In genomic region chr16:68155425-68155824, GRCh38 we compare ENCODE assay signal across 24 cellular contexts.
DNase-seq lines count a peak whose midpoint lies in the region; ATAC-seq and TF ChIP-seq lines count a peak whose summit lies in the region.
"Had no signal": no experiment of that assay in that cellular context is flagged by ENCODE, and none has a peak within 500 bp of the region (broad histone marks: within the 10 kb centered on the region; RNA-seq: fewer than 3 reads in every experiment).

No MANE protein-coding gene starts in this region.

- H3K27ac Mint-ChIP-seq in activated naive CD4-positive, alpha-beta T cell treated with anti-CD3 and anti-CD28 coated beads, Interleukin-2, amount 50 U/mL, for 24 hours, result peak overlapping the region; percentile 83
- peak overlapping the region; percentile 25 for H3K27ac Mint-ChIP-seq in activated T-helper 1 cell treated with anti-CD3 and anti-CD28 coated beads, Interleukin-12 subunit alpha, Interleukin-12 subunit beta, Interleukin-2, Interleukin-4 antibody, amounts not matched to agents 30 ng/mL and 10 ng/mL and 1 ng/mL, durations not matched to agents 14 hours and 24 hours and 36 hours
- H3K27ac Mint-ChIP-seq: H9 had no signal

- 76 to 78% methylated on average over 3 of the region's 3 CpGs for WGBS in thyroid gland, 2 donors

- no peaks in the 10 kb centered on the region for H3K27me3 Mint-ChIP-seq in activated naive CD4-positive, alpha-beta T cell treated with anti-CD3 and anti-CD28 coated beads, Interleukin-2, amount 50 U/mL, for 24 hours
- H3K27me3 Mint-ChIP-seq in activated T-helper 1 cell treated with anti-CD3 and anti-CD28 coated beads, Interleukin-12 subunit alpha, Interleukin-12 subunit beta, Interleukin-2, Interleukin-4 antibody, amounts not matched to agents 30 ng/mL and 10 ng/mL and 1 ng/mL, durations not matched to agents 14 hours and 24 hours and 36 hours (ENCODE audit: insufficient read depth), result no peaks in the 10 kb centered on the region

- no peak for DNase-seq in activated naive CD4-positive, alpha-beta T cell (lab: John Stamatoyannopoulos, UW)
- no peak for DNase-seq in activated T-helper 1 cell treated with anti-CD3 and anti-CD28 coated beads, Interleukin-12 subunit alpha, Interleukin-12 subunit beta, Interleukin-2, Interleukin-4 antibody, amounts not matched to agents 30 ng/mL and 10 ng/mL and 1 ng/mL, durations not matched to agents 14 hours and 24 hours and 36 hours (ENCODE audit: low spot score)
- DNase-seq in left lobe of liver (ENCODE audit: low spot score), result no peak
- DNase-seq in thyroid gland, result peak; percentile 10
- no peak for DNase-seq in inferior parietal cortex (ENCODE audit: extremely low spot score)
- DNase-seq in HUDEP-2 (lab: John Stamatoyannopoulos, UW; ENCODE audit: unreplicated experiment in 76 of 76), result no peak
- DNase-seq in stimulated activated CD4-positive, alpha-beta T cell treated with anti-CD3 and anti-CD28 coated beads, Interleukin-4, amount 100 ng/mL, for 24 hours, result no peak
- DNase-seq: activated CD4-positive, alpha-beta T cell treated with anti-CD3 and anti-CD28 coated beads for 1 hour; activated effector memory CD4-positive, alpha-beta T cell treated with anti-CD3 and anti-CD28 coated beads, Interleukin-2, amount 50 U/mL, for 16 hours; C1 segment of cervical spinal cord; dermis blood vessel endothelial cell; DMS 273 treated with DMSO at 0.1 percent for 48 hours; GDM1; H9; left cardiac atrium; NCI-H1694 treated with DMSO at 0.1 percent for 48 hours; NCI-H226; NCI-H774; posterior cingulate gyrus; sigmoid colon had no signal

- no peaks in the 10 kb centered on the region for H3K27me3 ChIP-seq in thyroid gland
- H3K27me3 ChIP-seq: neural progenitor cell, sigmoid colon had no signal

- peaks cover 0 to 8% of the 10 kb centered on the region in 2 donors for H3K4me1 ChIP-seq in thyroid gland
- H3K4me1 ChIP-seq: neural progenitor cell, sigmoid colon had no signal

- H3K4me3 Mint-ChIP-seq in activated naive CD4-positive, alpha-beta T cell treated with anti-CD3 and anti-CD28 coated beads, Interleukin-2, amount 50 U/mL, for 24 hours, result no peak overlapping the region
- no peak overlapping the region for H3K4me3 Mint-ChIP-seq in activated T-helper 1 cell treated with anti-CD3 and anti-CD28 coated beads, Interleukin-12 subunit alpha, Interleukin-12 subunit beta, Interleukin-2, Interleukin-4 antibody, amounts not matched to agents 30 ng/mL and 10 ng/mL and 1 ng/mL, durations not matched to agents 14 hours and 24 hours and 36 hours
- H3K4me3 Mint-ChIP-seq: H9, neural progenitor cell had no signal

- H3K36me3 ChIP-seq in thyroid gland, result peaks cover 4 to 14% of the 10 kb centered on the region in 2 donors

- TF ChIP-seq POLR2A in thyroid gland (IDR thresholded peaks at IDR 0.05), result no peak

- peaks cover 24% of the 10 kb centered on the region for H3K4me1 Mint-ChIP-seq in activated naive CD4-positive, alpha-beta T cell treated with anti-CD3 and anti-CD28 coated beads, Interleukin-2, amount 50 U/mL, for 24 hours
- peaks cover 7% of the 10 kb centered on the region for H3K4me1 Mint-ChIP-seq in activated T-helper 1 cell treated with anti-CD3 and anti-CD28 coated beads, Interleukin-12 subunit alpha, Interleukin-12 subunit beta, Interleukin-2, Interleukin-4 antibody, amounts not matched to agents 30 ng/mL and 10 ng/mL and 1 ng/mL, durations not matched to agents 14 hours and 24 hours and 36 hours (ENCODE audit: low read depth)
- H3K4me1 Mint-ChIP-seq: H9 had no signal

- H3K36me3 Mint-ChIP-seq in activated naive CD4-positive, alpha-beta T cell treated with anti-CD3 and anti-CD28 coated beads, Interleukin-2, amount 50 U/mL, for 24 hours, result peaks cover 4% of the 10 kb centered on the region
- peaks cover 24% of the 10 kb centered on the region for H3K36me3 Mint-ChIP-seq in activated T-helper 1 cell treated with anti-CD3 and anti-CD28 coated beads, Interleukin-12 subunit alpha, Interleukin-12 subunit beta, Interleukin-2, Interleukin-4 antibody, amounts not matched to agents 30 ng/mL and 10 ng/mL and 1 ng/mL, durations not matched to agents 14 hours and 24 hours and 36 hours (ENCODE audit: low read depth)

- no peak for TF ChIP-seq CTCF in thyroid gland (IDR thresholded peaks at IDR 0.05)

- H3K9me3 Mint-ChIP-seq in activated naive CD4-positive, alpha-beta T cell treated with anti-CD3 and anti-CD28 coated beads, Interleukin-2, amount 50 U/mL, for 24 hours, result no peaks in the 10 kb centered on the region
- no peaks in the 10 kb centered on the region for H3K9me3 Mint-ChIP-seq in activated T-helper 1 cell treated with anti-CD3 and anti-CD28 coated beads, Interleukin-12 subunit alpha, Interleukin-12 subunit beta, Interleukin-2, Interleukin-4 antibody, amounts not matched to agents 30 ng/mL and 10 ng/mL and 1 ng/mL, durations not matched to agents 14 hours and 24 hours and 36 hours
- H3K9me3 Mint-ChIP-seq: H9, neural progenitor cell had no signal

- no peak overlapping the region for H3K4me3 ChIP-seq in thyroid gland (replicated peaks in 1 of 3)
- H3K4me3 ChIP-seq: K562, neural progenitor cell, sigmoid colon had no signal

- intact Hi-C loops in activated T-helper 1 cell treated with anti-CD3 and anti-CD28 coated beads, Interleukin-12 subunit alpha, Interleukin-12 subunit beta, Interleukin-2, Interleukin-4 antibody, amounts not matched to agents 30 ng/mL and 10 ng/mL and 1 ng/mL, durations not matched to agents 14 hours and 24 hours and 36 hours (cut with micrococcal nuclease), result no loop called here
- intact Hi-C loops in thyroid gland (cut with DNase I), result no loop called here

- no peak overlapping the region for H3K27ac ChIP-seq in thyroid gland
- H3K27ac ChIP-seq: neural progenitor cell, sigmoid colon had no signal

- ATAC-seq in left lobe of liver, result peak; percentile 19
- ATAC-seq: K562, left cardiac atrium, Right ventricle myocardium inferior had no signal

- H3K9me3 ChIP-seq in thyroid gland, result no peaks in the 10 kb centered on the region
- H3K9me3 ChIP-seq: sigmoid colon had no signal

Comparison
In these comparisons a context has a peak if more than half of its experiments do, and no peak if none do; other contexts are left out.
1. DNase-seq: peak in thyroid gland (2 of 2); none in activated naive CD4-positive, alpha-beta T cell (0 of 4), activated T-helper 1 cell treated with anti-CD3 and anti-CD28 coated beads, Interleukin-12 subunit alpha, Interleukin-12 subunit beta, Interleukin-2, Interleukin-4 antibody, amounts not matched to agents 30 ng/mL and 10 ng/mL and 1 ng/mL, durations not matched to agents 14 hours and 24 hours and 36 hours (single experiment), left lobe of liver (single experiment), inferior parietal cortex (single experiment), HUDEP-2 (0 of 76) and stimulated activated CD4-positive, alpha-beta T cell treated with anti-CD3 and anti-CD28 coated beads, Interleukin-4, amount 100 ng/mL, for 24 hours (single experiment).